ENCODE assay signal across 9 cellular contexts in genomic region chr19:4233282-4233853, GRCh38. TPM values are rescaled to one million over a fixed set of nuclear protein-coding genes. Genes with fewer than 3 reads are reported as not detected.
A peak's percentile ranks its signal among the peaks of the same experiment; 100 is the strongest.
DNase-seq lines count a peak whose midpoint lies in the region; ATAC-seq and TF ChIP-seq lines count a peak whose summit lies in the region.
"Had no signal": no experiment of that assay in that cellular context is flagged by ENCODE, and none has a peak within 500 bp of the region (broad histone marks: within the 10 kb centered on the region; RNA-seq: fewer than 3 reads in every experiment).

No MANE protein-coding gene starts in this region.

- H2BK20ac ChIP-seq in IMR-90 (ENCODE audit: low read depth, low read length) = no peak overlapping the region

- H3K4me2 ChIP-seq in IMR-90 (ENCODE audit: low read depth, low read length) = no peak overlapping the region

- no peak overlapping the region for H4K8ac ChIP-seq in IMR-90 (ENCODE audit: low read depth in 2 of 2, low read length in 2 of 2)

- no peaks in the 10 kb centered on the region for H3K9me3 Mint-ChIP-seq in CD4-positive, alpha-beta memory T cell
- no peaks in the 10 kb centered on the region for H3K9me3 Mint-ChIP-seq in central memory CD8-positive, alpha-beta T cell
- H3K9me3 Mint-ChIP-seq: IgD-negative memory B cell had no signal

- H3K27ac ChIP-seq in CD4-positive, alpha-beta memory T cell (ENCODE audit: low read depth, low read length) = no peak overlapping the region
- H3K27ac ChIP-seq in IMR-90 (ENCODE audit: insufficient read depth, low read length) = no peak overlapping the region

- no peaks in the 10 kb centered on the region for H3K36me3 Mint-ChIP-seq in CD4-positive, alpha-beta memory T cell
- H3K36me3 Mint-ChIP-seq in central memory CD8-positive, alpha-beta T cell (ENCODE audit: insufficient read depth) = no peaks in the 10 kb centered on the region
- H3K36me3 Mint-ChIP-seq: IgD-negative memory B cell had no signal

- TF ChIP-seq RAD21 in IMR-90 (IDR thresholded peaks at IDR 0.05; ENCODE audit: low read length) = peak; percentile 23; the same call in 1 of the 2 replicates

- BruUV-seq in IMR-90 (replicated peaks; lab: Mats Ljungman, UMichigan) = no TSS peak

- H3K4me3 ChIP-seq in CD4-positive, alpha-beta memory T cell (ENCODE audit: low read length in 2 of 2) = no peak overlapping the region
- H3K4me3 ChIP-seq in IMR-90 (ENCODE audit: insufficient read depth, low read depth, low read length) = no peak overlapping the region

- WGBS in IMR-90 (ENCODE audit: extremely low coverage in 2 of 2, insufficient read length in 1 of 2), 2 experiments = 56% methylated on average over 4 of the region's 11 CpGs; no CpG with 5 or more reads in 1 of the 2 experiments

- peaks cover 9% of the 10 kb centered on the region for H3K27me3 ChIP-seq in CD4-positive, alpha-beta memory T cell (ENCODE audit: insufficient read depth, low read length)
- H3K27me3 ChIP-seq in IMR-90 (ENCODE audit: control insufficient read depth, insufficient read depth, low read length) = peaks cover 8% of the 10 kb centered on the region

- H3K27me3 Mint-ChIP-seq in CD4-positive, alpha-beta memory T cell = peaks cover 3 to 12% of the 10 kb centered on the region in 2 donors
- peaks cover 14% of the 10 kb centered on the region for H3K27me3 Mint-ChIP-seq in central memory CD8-positive, alpha-beta T cell

- ATAC-seq in IMR-90 (ENCODE audit: low read depth) (peak; percentile 36; the same call in 1 of the 2 replicates), HG03196 (IDR thresholded peaks at IDR 0.05; ENCODE audit: unreplicated experiment) (no peak), GM19463 (IDR thresholded peaks at IDR 0.05; ENCODE audit: unreplicated experiment) (no peak)
- peak; percentile 21 to 24 for ATAC-seq in activated CD4-positive, CD25-positive, alpha-beta regulatory T cell treated with anti-CD3 and anti-CD28 coated beads, Interleukin-2, amount 50 U/mL, for 24 hours
- no peak for ATAC-seq in central memory CD8-positive, alpha-beta T cell (replicated peaks; ENCODE audit: extremely low read depth, poor library complexity, severe bottlenecking)

- no peaks in the 10 kb centered on the region for H3K9me3 ChIP-seq in CD4-positive, alpha-beta memory T cell (ENCODE audit: control insufficient read depth in 1 of 2, low read length in 2 of 2)
- no peaks in the 10 kb centered on the region for H3K9me3 ChIP-seq in IMR-90 (ENCODE audit: control insufficient read depth, insufficient read depth, low read length)

- no peak overlapping the region for H3K23ac ChIP-seq in IMR-90 (ENCODE audit: low read depth, low read length)

- no peak overlapping the region for H2AK5ac ChIP-seq in IMR-90 (ENCODE audit: low read depth, low read length)

- H2BK5ac ChIP-seq in IMR-90 (ENCODE audit: low read depth, low read length, poor library complexity, severe bottlenecking) = no peak overlapping the region

- CTCF ChIA-PET in CD4-positive, alpha-beta memory T cell (lab: Charles Lee; ENCODE audit: partially characterized antibody) = interaction anchor here (1.0 to 1.8 kb wide), 4 partner anchors 11 to 292 kb away, joined by 3 to 7 read pairs (median 4); no protein-coding TSS in a partner anchor
- CTCF ChIA-PET in IMR-90 (lab: Yijun Ruan, JAX) = no interaction called here

- H3K4me3 Mint-ChIP-seq in CD4-positive, alpha-beta memory T cell = no peak overlapping the region
- no peak overlapping the region for H3K4me3 Mint-ChIP-seq in central memory CD8-positive, alpha-beta T cell

- no peak for TF ChIP-seq POLR2A in IMR-90 (IDR thresholded peaks at IDR 0.05; ENCODE audit: low read depth, low read length)

- no peak overlapping the region for H2AK9ac ChIP-seq in IMR-90 (replicated peaks; ENCODE audit: low read depth, low read length, poor library complexity)

- no peaks in the 10 kb centered on the region for H3K36me3 ChIP-seq in CD4-positive, alpha-beta memory T cell (ENCODE audit: insufficient read depth, low read length)
- no peaks in the 10 kb centered on the region for H3K36me3 ChIP-seq in IMR-90 (ENCODE audit: control insufficient read depth, insufficient read depth, low read length)

- H3K79me1 ChIP-seq in IMR-90 (ENCODE audit: low read depth in 1 of 2, low read length in 2 of 2) = no peaks in the 10 kb centered on the region

- no peak overlapping the region for H4K5ac ChIP-seq in IMR-90 (ENCODE audit: low read depth, low read length)

- no peak overlapping the region for H3K14ac ChIP-seq in IMR-90 (replicated peaks; ENCODE audit: low read depth, low read length)

- H4K91ac ChIP-seq in IMR-90 (ENCODE audit: insufficient read depth, low read depth, low read length) = no peak overlapping the region

- intact Hi-C loops in CD4-positive, alpha-beta memory T cell (cut with micrococcal nuclease) = no loop called here
- intact Hi-C loops in IMR-90 (cut with micrococcal nuclease) = no loop called here

- H3K27ac Mint-ChIP-seq in CD4-positive, alpha-beta memory T cell = peak overlapping the region in 1 of 7 donors; percentile 8
- H3K27ac Mint-ChIP-seq in central memory CD8-positive, alpha-beta T cell (ENCODE audit: low read depth) = no peak overlapping the region
- H3K27ac Mint-ChIP-seq: IgD-negative memory B cell had no signal

- H3K4me1 Mint-ChIP-seq in CD4-positive, alpha-beta memory T cell = no peaks in the 10 kb centered on the region
- H3K4me1 Mint-ChIP-seq in central memory CD8-positive, alpha-beta T cell = no peaks in the 10 kb centered on the region

- peak; percentile 60 for TF ChIP-seq CTCF in IMR-90 (conservative IDR thresholded peaks at IDR 0.05; ENCODE audit: low read depth, low read length)

- dilution Hi-C loops in IMR-90 (cut with HindIII; ENCODE audit: low sequenced_read_pairs, unreplicated experiment) = no loop called here

- H2BK120ac ChIP-seq in IMR-90 (ENCODE audit: low read depth, low read length) = no peak overlapping the region

- in situ Hi-C loops in IMR-90 (cut with MboI; ENCODE audit: low sequenced_read_pairs) = no loop called here

- H3K4ac ChIP-seq in IMR-90 (ENCODE audit: low read depth, low read length) = no peak overlapping the region

- H3K56ac ChIP-seq in IMR-90 (ENCODE audit: extremely low read depth, insufficient read depth, low read length) = no peak overlapping the region

- H3K4me1 ChIP-seq in CD4-positive, alpha-beta memory T cell (ENCODE audit: insufficient read depth, low read length) = no peaks in the 10 kb centered on the region
- peaks cover 8% of the 10 kb centered on the region; the same call in 1 of the 2 replicates for H3K4me1 ChIP-seq in IMR-90 (ENCODE audit: control insufficient read depth, insufficient read depth, low read length)

- H3K9ac ChIP-seq in IMR-90 (ENCODE audit: low read depth, low read length) = no peak overlapping the region

- no peaks in the 10 kb centered on the region; the same call in 1 of the 2 replicates for H3K9me1 ChIP-seq in IMR-90 (ENCODE audit: insufficient read depth, low read length)

- H2BK15ac ChIP-seq in IMR-90 (ENCODE audit: low read depth, low read length) = no peak overlapping the region

- no peak overlapping the region for H3K18ac ChIP-seq in IMR-90 (ENCODE audit: low read depth, low read length)

- peak overlapping the region; percentile 51 for H2AFZ ChIP-seq in IMR-90 (replicated peaks; ENCODE audit: low read length, poor library complexity)

- POLR2A ChIA-PET in CD4-positive, alpha-beta memory T cell (lab: Charles Lee; ENCODE audit: partially characterized antibody) = interaction anchor here (1.1 to 1.2 kb wide), 2 partner anchors 13 to 14 kb away, joined by 3 to 5 read pairs; partner anchors contain the start of gene YJU2
- POLR2A ChIA-PET in IMR-90 (lab: Charles Lee; ENCODE audit: unreplicated experiment) = no interaction called here

- peak; percentile 37 to 56 (median 46) for DNase-seq in CD4-positive, alpha-beta memory T cell
- peak; percentile 8 for DNase-seq in IMR-90
- peak; percentile 34 to 55 for DNase-seq in central memory CD8-positive, alpha-beta T cell (ENCODE audit: low spot score in 2 of 2)
- peak; percentile 22 for DNase-seq in mucosa of gallbladder (ENCODE audit: low spot score)
- peak; percentile 41 to 62 for DNase-seq in stimulated activated CD8-positive, alpha-beta memory T cell treated with anti-CD3 and anti-CD28 coated beads, Interleukin-7, amount 100 ng/mL, for 48 hours (ENCODE audit: extremely low read depth in 1 of 2, low read depth in 1 of 2)

- H4K20me1 ChIP-seq in IMR-90 (ENCODE audit: insufficient read depth, low read length) = no peaks in the 10 kb centered on the region

RNA-seq across cellular contexts. Expression of gene EBI3, which starts 4.0 kb away (rescaled TPM):
- not detected for total RNA-seq in CD4-positive, alpha-beta memory T cell
- under 1 TPM in 1 of 2 donors, not detected in 1; 0.26 TPM for polyA plus RNA-seq in CD4-positive, alpha-beta memory T cell
- total RNA-seq in IMR-90 (2012; rRNA removed) (0.28 and 0.36 TPM in 2 replicates), mucosa of gallbladder (5.6 TPM)
- polyA plus RNA-seq in IMR-90 (2012; rRNA removed) = 2.7 and 3.0 TPM in 2 replicates
- polyA plus RNA-seq in IMR-90 (2012; cell fraction: cytosol; rRNA removed) = 2.8 and 6.8 TPM in 2 replicates
- polyA plus RNA-seq in IMR-90 (2012; cell fraction: nucleus; rRNA removed; ENCODE audit: low replicate concordance) = 2.5 and 2.7 TPM in 2 replicates

RNA-seq across cellular contexts. Expression of gene YJU2, which starts 13.5 kb away (rescaled TPM):
- 10 to 100 TPM; 28.1 to 29.4 TPM for total RNA-seq in CD4-positive, alpha-beta memory T cell
- 10 to 100 TPM; 13.0 to 36.1 TPM for polyA plus RNA-seq in CD4-positive, alpha-beta memory T cell
- total RNA-seq in IMR-90 (2012; rRNA removed) (15.6 and 20.3 TPM in 2 replicates), mucosa of gallbladder (19.5 TPM)
- 18.8 and 18.9 TPM in 2 replicates for polyA plus RNA-seq in IMR-90 (2012; rRNA removed)
- 19.0 and 22.4 TPM in 2 replicates for polyA plus RNA-seq in IMR-90 (2012; cell fraction: cytosol; rRNA removed)
- polyA plus RNA-seq in IMR-90 (2012; cell fraction: nucleus; rRNA removed; ENCODE audit: low replicate concordance) = 14.6 and 17.9 TPM in 2 replicates

RNA-seq across cellular contexts. Expression of gene SHD, which starts 45.7 kb away (rescaled TPM):
- under 1 TPM in 1 of 2 experiments, not detected in 1; 0.58 TPM for total RNA-seq in CD4-positive, alpha-beta memory T cell
- not detected for polyA plus RNA-seq in CD4-positive, alpha-beta memory T cell
- total RNA-seq in IMR-90 (2012; rRNA removed) (not detected in 2 replicates), mucosa of gallbladder (not detected)
- polyA plus RNA-seq in IMR-90 (2012; rRNA removed) = not detected in 2 replicates
- polyA plus RNA-seq in IMR-90 (2012; cell fraction: cytosol; rRNA removed) = not detected in 2 replicates
- polyA plus RNA-seq in IMR-90 (2012; cell fraction: nucleus; rRNA removed; ENCODE audit: low replicate concordance) = not detected in 2 replicates
- polyA plus RNA-seq: IgD-negative memory B cell had no signal

RNA-seq across cellular contexts. Expression of gene ANKRD24, which starts 50.9 kb away (rescaled TPM):
- 1 to 10 TPM; 1.9 to 2.9 TPM for total RNA-seq in CD4-positive, alpha-beta memory T cell
- under 1 TPM in 1 of 2 donors, not detected in 1; 0.20 TPM for polyA plus RNA-seq in CD4-positive, alpha-beta memory T cell
- total RNA-seq in IMR-90 (2012; rRNA removed) = 0.18 and 0.28 TPM in 2 replicates
- polyA plus RNA-seq in IMR-90 (2012; rRNA removed) = 0.21 and 0.29 TPM in 2 replicates
- 0.36 and 0.49 TPM in 2 replicates for polyA plus RNA-seq in IMR-90 (2012; cell fraction: cytosol; rRNA removed)
- polyA plus RNA-seq in IMR-90 (2012; cell fraction: nucleus; rRNA removed; ENCODE audit: low replicate concordance) = 2.2 and 2.3 TPM in 2 replicates
- total RNA-seq in mucosa of gallbladder = 3.4 TPM
- polyA plus RNA-seq: IgD-negative memory B cell had no signal

RNA-seq across cellular contexts. Expression of gene SIRT6, which starts 51.0 kb away (rescaled TPM):
- total RNA-seq in CD4-positive, alpha-beta memory T cell = 10 to 100 TPM; 26.8 to 27.0 TPM
- polyA plus RNA-seq in CD4-positive, alpha-beta memory T cell = 1 to 10 TPM in 1 of 2 donors, under 1 TPM in 1; 0.19 to 5.0 TPM
- total RNA-seq in IMR-90 (2012; rRNA removed) (3.9 and 6.1 TPM in 2 replicates), mucosa of gallbladder (28.3 TPM)
- polyA plus RNA-seq in IMR-90 (2012; rRNA removed) = 25.3 and 31.6 TPM in 2 replicates
- 18.1 and 26.8 TPM in 2 replicates for polyA plus RNA-seq in IMR-90 (2012; cell fraction: cytosol; rRNA removed)
- 58.7 and 204 TPM in 2 replicates for polyA plus RNA-seq in IMR-90 (2012; cell fraction: nucleus; rRNA removed; ENCODE audit: low replicate concordance)

Comparison
In these comparisons a context has a peak if more than half of its experiments do, and no peak if none do; other contexts are left out.
1. ATAC-seq: peak in IMR-90 (single experiment) and activated CD4-positive, CD25-positive, alpha-beta regulatory T cell treated with anti-CD3 and anti-CD28 coated beads, Interleukin-2, amount 50 U/mL, for 24 hours (2 of 2); none in central memory CD8-positive, alpha-beta T cell (single experiment), HG03196 (single experiment) and GM19463 (single experiment).
2. Peak in every context shown above with its lines, with median percentiles within 50 percentile points of each other: DNase-seq.